In the genomic region with DNA sequence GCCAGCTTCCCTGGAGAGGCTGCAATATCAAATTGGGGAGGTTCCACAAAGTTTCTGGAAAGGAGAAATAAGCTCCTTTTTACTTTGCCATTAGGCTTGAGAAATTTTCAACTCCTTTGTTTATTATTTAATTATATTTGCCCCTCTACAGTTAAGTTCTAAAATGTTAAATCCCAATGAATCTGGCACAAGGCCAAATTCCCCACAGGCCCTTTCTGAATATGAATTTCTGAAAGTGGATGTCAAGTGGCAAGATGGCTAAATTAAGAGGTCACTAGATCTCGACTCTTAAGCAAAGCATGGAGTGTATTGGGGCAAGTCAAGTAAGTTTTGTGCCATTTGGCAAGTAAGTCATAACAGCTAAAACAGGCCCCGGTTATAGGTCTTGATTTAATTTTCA, we compare ENCODE assay signal across 20 cellular contexts.
"Had no signal": no experiment of that assay in that cellular context is flagged by ENCODE, and none has a peak within 500 bp of the region (broad histone marks: within the 10 kb centered on the region; RNA-seq: fewer than 3 reads in every experiment).

No MANE protein-coding gene starts in this region.

- H3K9me3 ChIP-seq: left ventricle myocardium inferior, psoas muscle, thoracic aorta had no signal

- H3K27me3 ChIP-seq: hepatocyte, stomach, transverse colon had no signal

- H3K36me3 ChIP-seq: stomach, thoracic aorta had no signal

- H3K27ac ChIP-seq: coronary artery, hepatocyte, left ventricle myocardium inferior, psoas muscle, stomach, thoracic aorta, transverse colon had no signal

- ATAC-seq: left cardiac atrium, psoas muscle had no signal

- DNase-seq: effector CD4-positive, alpha-beta T cell; endodermal cell; foreskin melanocyte; head of caudate nucleus; kidney; left cardiac atrium; left ventricle myocardium inferior; mesenchymal stem cell; naive B cell; psoas muscle; small intestine; stimulated activated CD4-positive, alpha-beta T cell treated with anti-CD3 and anti-CD28 coated beads, Interleukin-12 subunit alpha, Interleukin-12 subunit beta, amount 100 ng/mL, for 4 hours; stimulated activated naive CD4-positive, alpha-beta T cell; stomach; substantia nigra; transverse colon had no signal

- H3K4me3 ChIP-seq: coronary artery, hepatocyte, left ventricle myocardium inferior, lung, psoas muscle, stomach, thoracic aorta, transverse colon had no signal

- H3K4me2 ChIP-seq: hepatocyte had no signal

- H3K4me1 ChIP-seq: psoas muscle, transverse colon had no signal
